In genomic region chr16:80121522-80121909, GRCh38 we compare ENCODE assay signal across 19 cellular contexts.
"Had no signal": no experiment of that assay in that cellular context is flagged by ENCODE, and none has a peak within 500 bp of the region (broad histone marks: within the 10 kb centered on the region; RNA-seq: fewer than 3 reads in every experiment).

No MANE protein-coding gene starts in this region.

- H3K4me1 ChIP-seq: parathyroid adenoma, tibial artery had no signal

- H3K4me2 ChIP-seq: neural progenitor cell had no signal

- H3K4me3 ChIP-seq: coronary artery, lung, mucosa of descending colon, neural progenitor cell, smooth muscle cell, stomach, testis, tibial artery had no signal

- H3K9ac ChIP-seq: neural progenitor cell, parathyroid adenoma had no signal

- H3K27me3 ChIP-seq: neural progenitor cell, stomach, testis, tibial artery had no signal

- H3K27ac ChIP-seq: coronary artery, neural progenitor cell, parathyroid adenoma, stomach, tibial artery had no signal

- H2AFZ ChIP-seq: parathyroid adenoma had no signal

- H3K36me3 ChIP-seq: neural progenitor cell, stomach, tibial artery had no signal

- DNase-seq: dermis blood vessel endothelial cell; effector memory CD8-positive, alpha-beta T cell; erythroblast; immature natural killer cell; naive B cell; stimulated activated CD4-positive, alpha-beta T cell treated with anti-CD3 and anti-CD28 coated beads, Interleukin-12 subunit alpha, Interleukin-12 subunit beta, amount 100 ng/mL, for 4 hours; stimulated activated CD4-positive, alpha-beta T cell treated with anti-CD3 and anti-CD28 coated beads, Interleukin-1b, Interleukin-23, amount 100 ng/mL, for 48 hours; stimulated activated CD4-positive, alpha-beta T cell treated with anti-CD3 and anti-CD28 coated beads, Interleukin-4, amount 100 ng/mL, for 1 hour; stimulated activated CD8-positive, alpha-beta memory T cell treated with anti-CD3 and anti-CD28 coated beads, Interleukin-4, amount 100 ng/mL, for 48 hours; stimulated activated naive CD4-positive, alpha-beta T cell had no signal

- H3K79me2 ChIP-seq: parathyroid adenoma had no signal

- H3K9me3 ChIP-seq: mucosa of descending colon, stomach, testis, tibial artery had no signal
